ENCODE assay signal across 20 cellular contexts in genomic region chr11:130241697-130242096, GRCh38.
"Had no signal": no experiment of that assay in that cellular context is flagged by ENCODE, and none has a peak within 500 bp of the region (broad histone marks: within the 10 kb centered on the region; RNA-seq: fewer than 3 reads in every experiment).

No MANE protein-coding gene starts in this region.

- H3K36me3 ChIP-seq: uterus had no signal

- FAIRE-seq: kidney had no signal

- H2AFZ ChIP-seq: hepatocyte had no signal

- H3K4me2 ChIP-seq: hepatocyte had no signal

- H3K27ac Mint-ChIP-seq: activated CD8-positive, alpha-beta memory T cell treated with anti-CD3 and anti-CD28 coated beads, Interleukin-2, amount 10 ng/mL, durations not matched to agents 7 days and 5 days; activated naive CD4-positive, alpha-beta T cell treated with anti-CD3 and anti-CD28 coated beads, Interleukin-2, amount 50 U/mL, for 24 hours had no signal

- H3K27ac ChIP-seq: adrenal gland, cardiac muscle cell, dorsolateral prefrontal cortex, hepatocyte, left ventricle myocardium inferior, right atrium auricular region, skin epidermis, tibial artery, uterus had no signal

- H3K4me1 ChIP-seq: uterus had no signal

- H3K4me3 Mint-ChIP-seq: activated CD8-positive, alpha-beta memory T cell treated with anti-CD3 and anti-CD28 coated beads, Interleukin-2, amount 10 ng/mL, durations not matched to agents 7 days and 5 days; activated naive CD4-positive, alpha-beta T cell treated with anti-CD3 and anti-CD28 coated beads, Interleukin-2, amount 50 U/mL, for 24 hours; naive thymus-derived CD8-positive, alpha-beta T cell had no signal

- H3K4me3 ChIP-seq: adrenal gland, cardiac muscle cell, dorsolateral prefrontal cortex, hepatocyte, left ventricle myocardium inferior, right atrium auricular region, skin epidermis, tibial artery, uterus had no signal

- H3K27me3 Mint-ChIP-seq: activated CD8-positive, alpha-beta memory T cell treated with anti-CD3 and anti-CD28 coated beads, Interleukin-2, amount 10 ng/mL, durations not matched to agents 7 days and 5 days; activated naive CD4-positive, alpha-beta T cell treated with anti-CD3 and anti-CD28 coated beads, Interleukin-2, amount 50 U/mL, for 24 hours; naive thymus-derived CD8-positive, alpha-beta T cell had no signal

- ATAC-seq: activated CD8-positive, alpha-beta memory T cell treated with anti-CD3 and anti-CD28 coated beads, Interleukin-2, amount 10 ng/mL, durations not matched to agents 7 days and 5 days; naive thymus-derived CD8-positive, alpha-beta T cell had no signal

- H3K9me3 ChIP-seq: adrenal gland, left ventricle myocardium inferior, right atrium auricular region, tibial artery, uterus had no signal

- DNase-seq: activated CD4-positive, CD25-positive, alpha-beta regulatory T cell treated with anti-CD3 and anti-CD28 coated beads, Interleukin-2, amount 50 U/mL, for 72 hours; activated CD8-positive, alpha-beta memory T cell treated with anti-CD3 and anti-CD28 coated beads, Interleukin-2, amount 10 ng/mL, durations not matched to agents 7 days and 5 days; activated effector memory CD4-positive, alpha-beta T cell treated with Interleukin-2 at 50 U/mL for 16 hours; activated T-cell treated with anti-CD3 and anti-CD28 coated beads, Interleukin-2, amount 50 U/mL, for 1 hour; adrenal gland; dorsolateral prefrontal cortex; kidney; left ventricle myocardium inferior; naive thymus-derived CD8-positive, alpha-beta T cell; nucleus accumbens; stimulated activated CD4-positive, alpha-beta T cell treated with anti-CD3 and anti-CD28 coated beads, Interleukin-15, amount 100 ng/mL, for 24 hours; stimulated activated CD4-positive, alpha-beta T cell treated with anti-CD3 and anti-CD28 coated beads, Interleukin-4, amount 100 ng/mL, for 1 hour; stimulated activated naive CD4-positive, alpha-beta T cell; tibial artery; uterus had no signal

- H3K27me3 ChIP-seq: adrenal gland, cardiac muscle cell, dorsolateral prefrontal cortex, hepatocyte, right atrium auricular region, tibial artery, uterus had no signal

- H3K9me3 Mint-ChIP-seq: activated naive CD4-positive, alpha-beta T cell treated with anti-CD3 and anti-CD28 coated beads, Interleukin-2, amount 50 U/mL, for 24 hours; naive thymus-derived CD8-positive, alpha-beta T cell had no signal
